Comparison of ENCODE assay signal across 30 cellular contexts in the genomic region with DNA sequence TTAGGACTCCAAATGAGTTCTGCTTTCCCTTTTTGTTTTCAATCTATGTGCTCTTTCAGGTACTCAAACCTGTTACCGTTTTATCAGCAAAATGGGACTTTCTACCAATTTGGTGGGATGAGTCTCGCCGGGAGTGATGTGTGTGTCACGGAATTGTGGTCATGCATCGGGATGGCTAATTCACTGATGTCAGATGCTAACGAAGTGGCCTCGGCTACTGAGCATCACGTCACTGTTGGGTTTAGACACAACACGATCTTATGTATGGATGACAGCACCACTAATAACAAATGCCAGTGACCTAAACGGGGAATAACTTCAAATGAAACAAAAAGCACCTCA. TPM values are rescaled to one million over a fixed set of nuclear protein-coding genes. Genes with fewer than 3 reads are reported as not detected.
"Had no signal": no experiment of that assay in that cellular context is flagged by ENCODE, and none has a peak within 500 bp of the region (broad histone marks: within the 10 kb centered on the region; RNA-seq: fewer than 3 reads in every experiment).

No MANE protein-coding gene starts in this region.

- H3K4me3 Mint-ChIP-seq: activated B cell treated with CpG ODN at 0.5 μM for 24 hours; activated CD4-positive, alpha-beta T cell treated with anti-CD3 and anti-CD28 coated beads for 36 hours; activated naive CD8-positive, alpha-beta T cell; activated T-cell treated with anti-CD3 and anti-CD28 coated beads, Interleukin-2, amount 50 U/mL, for 24 hours; central memory CD8-positive, alpha-beta T cell; mesothelial cell of epicardium; nephron; stimulated activated naive CD8-positive, alpha-beta T cell treated with anti-CD3 and anti-CD28 coated beads, Interleukin-15, Interleukin-2, amounts not matched to agents 100 ng/mL and 50 ng/mL, for 24 hours had no signal

- H3K27me3 ChIP-seq: pancreas, vagina had no signal

- H3K9me3 ChIP-seq: breast epithelium, esophagus muscularis mucosa, left ventricle myocardium inferior, pancreas, suprapubic skin, vagina had no signal

- ATAC-seq: activated CD4-positive, alpha-beta T cell treated with anti-CD3 and anti-CD28 coated beads for 36 hours; right cardiac atrium had no signal

- H3K4me3 ChIP-seq: breast epithelium, dorsolateral prefrontal cortex, esophagus muscularis mucosa, left ventricle myocardium inferior, pancreas, suprapubic skin, vagina had no signal

- H3K36me3 ChIP-seq: breast epithelium, esophagus muscularis mucosa, left ventricle myocardium inferior, pancreas, suprapubic skin, vagina had no signal

- H3K4me1 ChIP-seq: breast epithelium, vagina had no signal

- FAIRE-seq: colon, frontal cortex, pancreas had no signal

- H3K9me3 Mint-ChIP-seq: activated B cell treated with CpG ODN at 0.5 μM for 24 hours; activated T-cell treated with anti-CD3 and anti-CD28 coated beads, Interleukin-2, amount 50 U/mL, for 24 hours; activated T-helper 2 cell treated with anti-CD3 and anti-CD28 coated beads, Interferon-gamma antibody, Interleukin-2, Interleukin-4, amounts not matched to agents 10 μg/mL and 5 μg/mL and 100 μg/mL, durations not matched to agents 14 hours and 24 hours and 36 hours; central memory CD8-positive, alpha-beta T cell; mesothelial cell of epicardium; nephron; stimulated activated naive CD8-positive, alpha-beta T cell treated with anti-CD3 and anti-CD28 coated beads, Interleukin-15, Interleukin-2, amounts not matched to agents 100 ng/mL and 50 ng/mL, for 24 hours had no signal

- H3K36me3 Mint-ChIP-seq: activated naive CD8-positive, alpha-beta T cell; mesothelial cell of epicardium had no signal

- H3K27ac Mint-ChIP-seq: activated B cell treated with CpG ODN at 0.5 μM for 24 hours; activated CD4-positive, alpha-beta T cell treated with anti-CD3 and anti-CD28 coated beads for 36 hours; activated naive CD8-positive, alpha-beta T cell; activated T-cell treated with anti-CD3 and anti-CD28 coated beads, Interleukin-2, amount 50 U/mL, for 24 hours; activated T-helper 2 cell treated with anti-CD3 and anti-CD28 coated beads, Interferon-gamma antibody, Interleukin-2, Interleukin-4, amounts not matched to agents 10 μg/mL and 5 μg/mL and 100 μg/mL, durations not matched to agents 14 hours and 24 hours and 36 hours; mesothelial cell of epicardium; nephron; stimulated activated naive CD8-positive, alpha-beta T cell treated with anti-CD3 and anti-CD28 coated beads, Interleukin-15, Interleukin-2, amounts not matched to agents 100 ng/mL and 50 ng/mL, for 24 hours had no signal

- H3K27ac ChIP-seq: breast epithelium, dorsolateral prefrontal cortex, esophagus muscularis mucosa, left ventricle myocardium inferior, pancreas, suprapubic skin, vagina had no signal

- H3K4me1 Mint-ChIP-seq: activated B cell treated with CpG ODN at 0.5 μM for 24 hours; activated CD4-positive, alpha-beta T cell treated with anti-CD3 and anti-CD28 coated beads for 36 hours; central memory CD8-positive, alpha-beta T cell had no signal

- DNase-seq: activated B cell treated with CpG ODN at 0.5 μM for 24 hours; activated CD4-positive, alpha-beta T cell treated with anti-CD3 and anti-CD28 coated beads for 36 hours; activated CD4-positive, alpha-beta T cell treated with anti-CD3 and anti-CD28 coated beads, Interleukin-2, amount 50 U/mL, for 4 hours; activated CD8-positive, alpha-beta memory T cell treated with anti-CD3 and anti-CD28 coated beads for 24 hours; activated CD8-positive, alpha-beta memory T cell treated with anti-CD3 and anti-CD28 coated beads, Interleukin-2, amount 50 U/mL, for 4 hours; activated naive CD4-positive, alpha-beta T cell; activated T-cell treated with anti-CD3 and anti-CD28 coated beads, Interleukin-2, amount 50 U/mL, for 24 hours; amniotic stem cell; dorsolateral prefrontal cortex; hypothalamus; left ventricle myocardium inferior; mammary epithelial cell; pancreas; right cardiac atrium; stimulated activated CD4-positive, alpha-beta T cell treated with anti-CD3 and anti-CD28 coated beads, Interleukin-1b, Interleukin-23, amount 100 ng/mL, for 48 hours; trophoblast cell had no signal

RNA-seq across cellular contexts. Expression of a gene that starts 1.7 kb away (rescaled TPM):
- total RNA-seq: activated B cell treated with CpG ODN at 0.5 μM for 24 hours; activated CD4-positive, alpha-beta T cell treated with anti-CD3 and anti-CD28 coated beads for 36 hours; activated T-helper 2 cell treated with anti-CD3 and anti-CD28 coated beads, Interferon-gamma antibody, Interleukin-2, Interleukin-4, amounts not matched to agents 10 μg/mL and 5 μg/mL and 100 μg/mL, durations not matched to agents 14 hours and 24 hours and 36 hours; mammary epithelial cell; mesothelial cell of epicardium; pulmonary artery endothelial cell had no signal
- polyA plus RNA-seq: mammary epithelial cell had no signal

RNA-seq across cellular contexts. Expression of a gene that starts 34.3 kb away (rescaled TPM):
- total RNA-seq: activated B cell treated with CpG ODN at 0.5 μM for 24 hours; activated CD4-positive, alpha-beta T cell treated with anti-CD3 and anti-CD28 coated beads for 36 hours; activated T-helper 2 cell treated with anti-CD3 and anti-CD28 coated beads, Interferon-gamma antibody, Interleukin-2, Interleukin-4, amounts not matched to agents 10 μg/mL and 5 μg/mL and 100 μg/mL, durations not matched to agents 14 hours and 24 hours and 36 hours; breast epithelium; esophagus muscularis mucosa; frontal cortex; left ventricle myocardium inferior; mammary epithelial cell; pulmonary artery endothelial cell; right cardiac atrium; skeletal muscle tissue; suprapubic skin; vagina had no signal
- polyA plus RNA-seq: mammary epithelial cell, pancreas, right cardiac atrium had no signal
